10 cellular contexts compared by ENCODE assay signal in the genomic region with DNA sequence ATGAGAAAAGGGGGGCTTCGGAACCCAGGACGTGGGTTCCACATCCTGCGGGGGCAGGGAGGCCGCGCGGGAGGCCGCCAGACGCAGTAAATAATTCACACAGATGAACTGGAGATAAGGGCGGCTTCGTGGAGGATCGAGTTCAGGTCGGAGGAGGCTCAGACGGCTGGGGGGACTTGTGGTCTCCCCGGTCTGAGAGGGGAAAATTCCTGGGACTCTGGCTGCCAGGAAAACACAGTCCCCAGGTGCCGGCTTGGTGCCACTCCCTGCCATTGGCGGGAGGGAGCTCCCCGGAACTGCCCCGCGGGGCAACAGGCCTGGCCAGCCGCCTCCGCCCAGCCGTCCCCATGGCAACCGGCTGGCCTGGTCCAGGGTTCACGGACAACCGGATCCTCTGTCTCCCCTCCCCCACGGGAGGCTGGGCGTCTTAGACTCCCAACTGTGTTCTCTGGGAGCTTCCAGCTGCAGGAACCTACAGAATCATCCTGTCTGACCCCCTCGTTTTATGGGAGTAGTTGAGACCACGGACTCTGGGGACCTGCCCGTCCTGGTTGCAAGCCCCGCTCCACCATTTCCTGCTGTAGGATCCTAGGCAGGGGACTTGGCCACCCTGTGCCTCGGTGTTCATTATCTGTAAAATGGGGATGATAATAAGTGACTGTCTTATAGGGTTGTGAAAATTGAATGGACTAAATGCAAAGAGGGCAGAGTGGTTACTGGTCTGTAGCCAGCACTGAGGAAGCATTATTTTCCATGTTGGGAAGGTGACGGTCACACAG. TPM values are rescaled to one million over a fixed set of nuclear protein-coding genes. Genes with fewer than 3 reads are reported as not detected.
DNase-seq lines count a peak whose midpoint lies in the region; ATAC-seq, FAIRE-seq and TF ChIP-seq lines count a peak whose summit lies in the region.
"Had no signal": no experiment of that assay in that cellular context is flagged by ENCODE, and none has a peak within 500 bp of the region (broad histone marks: within the 10 kb centered on the region; RNA-seq: fewer than 3 reads in every experiment).

No MANE protein-coding gene starts in this region.

- no peak; the same call in 1 of the 2 replicates for TF ChIP-seq RAD21 in HepG2 (CRISPR knock-in tag; IDR thresholded peaks at IDR 0.05)

- peaks cover 27% of the 10 kb centered on the region for H3K27me3 ChIP-seq in HUES64 (ENCODE audit: insufficient read depth, low read length)
- no peaks in the 10 kb centered on the region; a peak in 1 of 5 replicates for H3K27me3 ChIP-seq in HepG2 (ENCODE audit: control insufficient read depth in 1 of 2, insufficient read depth in 2 of 2, low read length in 2 of 2)

- peak; percentile 72 for FAIRE-seq in HepG2 (lab: Jason Lieb, UNC)

- peak; percentile 67 to 79; a peak in 3 of 4 replicates for TF ChIP-seq POLR2A in HepG2 (IDR thresholded peaks at IDR 0.05; ENCODE audit: insufficient read depth in 1 of 2, low read depth in 2 of 2, low read length in 2 of 2)

- BruUV-seq in HepG2 (replicated peaks; lab: Mats Ljungman, UMichigan) = no TSS peak

- no peaks in the 10 kb centered on the region for H3K9me3 Mint-ChIP-seq in endothelial cell (ENCODE audit: unreplicated experiment)
- H3K9me3 Mint-ChIP-seq: activated naive CD4-positive, alpha-beta T cell treated with anti-CD3 and anti-CD28 coated beads, Interleukin-2, amount 50 U/mL, for 24 hours had no signal

- H3K36me3 Mint-ChIP-seq in endothelial cell (ENCODE audit: low read depth, unreplicated experiment) = no peaks in the 10 kb centered on the region
- H3K36me3 Mint-ChIP-seq: activated naive CD4-positive, alpha-beta T cell treated with anti-CD3 and anti-CD28 coated beads, Interleukin-2, amount 50 U/mL, for 24 hours had no signal

- in situ Hi-C loops in HepG2 (cut with HindIII; ENCODE audit: extremely low pct_ligation_motif_present, low pct_unique_long_range_greater_than_20kb) = loop anchor here (5.0 kb wide), 1 partner anchor 549 kb away; no protein-coding TSS in a partner anchor

- POLR2A ChIA-PET in HepG2 (lab: Yijun Ruan, JAX) = interaction anchor here (0.8 to 1.5 kb wide), 4 partner anchors 10 to 32 kb away, joined by 3 to 60 read pairs (median 9); a partner anchor contains a TSS

- 20% methylated on average over 33 of the region's 33 CpGs for WGBS in HUES64
- 4% methylated on average over 22 of the region's 33 CpGs for WGBS in HepG2 (ENCODE audit: low lambda C conversion rate)

- peaks cover 28% of the 10 kb centered on the region for H3K79me2 ChIP-seq in HepG2 (ENCODE audit: insufficient read depth, low read length)

- H3K27ac Mint-ChIP-seq in endothelial cell (ENCODE audit: unreplicated experiment) = no peak overlapping the region
- H3K27ac Mint-ChIP-seq: activated naive CD4-positive, alpha-beta T cell treated with anti-CD3 and anti-CD28 coated beads, Interleukin-2, amount 50 U/mL, for 24 hours had no signal

- H4K20me1 ChIP-seq in HepG2 (ENCODE audit: insufficient read depth, low read length) = no peaks in the 10 kb centered on the region

- H3K36me3 ChIP-seq in HUES64 (ENCODE audit: insufficient read depth, low read length) (no peaks in the 10 kb centered on the region), HepG2 (replicated peaks in 1 of 2; ENCODE audit: control insufficient read depth in 1 of 2, insufficient read depth in 2 of 2, low read length in 2 of 2) (no peaks in the 10 kb centered on the region)
- H3K36me3 ChIP-seq: BLaER1 treated with 17β-estradiol and CSF1 and Interleukin-3, amounts not matched to agents 10 nM and 100 nM had no signal

- ATAC-seq in HepG2 = peak; percentile 61
- ATAC-seq in HG03025 (IDR thresholded peaks at IDR 0.05; ENCODE audit: low FRiP score, unreplicated experiment) = no peak

- H3K27ac ChIP-seq in HUES64 (ENCODE audit: low read depth, low read length) (no peak overlapping the region), HepG2 (ENCODE audit: extremely low read length, insufficient read depth, low read length) (peak overlapping the region; percentile 92)
- H3K27ac ChIP-seq: BLaER1 treated with 17β-estradiol and CSF1 and Interleukin-3, amounts not matched to agents 10 nM and 100 nM had no signal

- H3K9me3 ChIP-seq in HUES64 (ENCODE audit: insufficient read depth, low read depth, low read length) = no peaks in the 10 kb centered on the region
- H3K9me3 ChIP-seq in HepG2 (ENCODE audit: low read length) = no peaks in the 10 kb centered on the region
- H3K9me3 ChIP-seq: BLaER1 treated with 17β-estradiol and CSF1 and Interleukin-3, amounts not matched to agents 10 nM and 100 nM had no signal

- no peak for TF ChIP-seq CTCF in choroid plexus epithelial cell (conservative IDR thresholded peaks at IDR 0.05; ENCODE audit: low read depth, low read length)
- TF ChIP-seq CTCF in HepG2 (CRISPR knock-in tag; IDR thresholded peaks at IDR 0.05) = no peak
- TF ChIP-seq CTCF in endothelial cell (IDR thresholded peaks at IDR 0.05; ENCODE audit: unreplicated experiment) = no peak

- H3K4me2 ChIP-seq in HepG2 (ENCODE audit: low read depth, low read length) = peak overlapping the region; percentile 81
- H3K4me2 ChIP-seq: BLaER1 treated with 17β-estradiol and CSF1 and Interleukin-3, amounts not matched to agents 10 nM and 100 nM had no signal

- H3K4me1 ChIP-seq in HUES64 (ENCODE audit: insufficient read depth, low read length) (peaks cover 22% of the 10 kb centered on the region), HepG2 (ENCODE audit: insufficient read depth, low read length) (peaks cover 90% of the 10 kb centered on the region)
- H3K4me1 ChIP-seq: BLaER1 treated with 17β-estradiol and CSF1 and Interleukin-3, amounts not matched to agents 10 nM and 100 nM had no signal

- H3K27me3 Mint-ChIP-seq in endothelial cell (ENCODE audit: unreplicated experiment) = peaks cover 8% of the 10 kb centered on the region

- H3K9ac ChIP-seq in HUES64 (ENCODE audit: low read depth, low read length) (no peak overlapping the region), HepG2 (ENCODE audit: insufficient read depth, low read depth, low read length) (peak overlapping the region; percentile 88)
- H3K9ac ChIP-seq: BLaER1 treated with 17β-estradiol and CSF1 and Interleukin-3, amounts not matched to agents 10 nM and 100 nM had no signal

- DNase-seq in A172 (ENCODE audit: low spot score) (peak; percentile 49), choroid plexus epithelial cell (ENCODE audit: low read depth) (peak; percentile 61), HepG2 (ENCODE audit: low spot score) (peak; percentile 93), GDM1 (lab: John Stamatoyannopoulos, UW) (no peak), endothelial cell (ENCODE audit: low spot score) (no peak)
- no peak for DNase-seq in activated CD8-positive, alpha-beta memory T cell treated with anti-CD3 and anti-CD28 coated beads, Interleukin-2, amount 50 U/mL, for 48 hours

- no peaks in the 10 kb centered on the region for H3K4me1 Mint-ChIP-seq in endothelial cell (ENCODE audit: unreplicated experiment)
- H3K4me1 Mint-ChIP-seq: activated naive CD4-positive, alpha-beta T cell treated with anti-CD3 and anti-CD28 coated beads, Interleukin-2, amount 50 U/mL, for 24 hours had no signal

- H3K4me3 ChIP-seq in HUES64 (ENCODE audit: low read length) = peak overlapping the region; percentile 20; the same call in 1 of the 2 replicates
- H3K4me3 ChIP-seq in choroid plexus epithelial cell (ENCODE audit: low read depth, low read length) = peak overlapping the region; percentile 7
- H3K4me3 ChIP-seq in HepG2 (replicated peaks in 1 of 3; ENCODE audit: insufficient read depth in 1 of 3, low read depth in 2 of 3, low read length in 3 of 3) = peak overlapping the region; percentile 56 to 73 (median 61)
- H3K4me3 ChIP-seq: BLaER1 treated with 17β-estradiol and CSF1 and Interleukin-3, amounts not matched to agents 10 nM and 100 nM had no signal

- intact Hi-C loops in HepG2 (cut with micrococcal nuclease; ENCODE audit: unreplicated experiment) = no loop called here

- no peak overlapping the region for H2AFZ ChIP-seq in HepG2 (ENCODE audit: low read length)

- no peak overlapping the region for H3K4me3 Mint-ChIP-seq in endothelial cell (ENCODE audit: unreplicated experiment)
- H3K4me3 Mint-ChIP-seq: activated naive CD4-positive, alpha-beta T cell treated with anti-CD3 and anti-CD28 coated beads, Interleukin-2, amount 50 U/mL, for 24 hours had no signal

- CTCF ChIA-PET in HepG2 (lab: Yijun Ruan, JAX; ENCODE audit: low intra/inter-chr PET ratio, low total read pairs) = no interaction called here

- TF ChIP-seq EP300 in HepG2 (IDR thresholded peaks at IDR 0.05; ENCODE audit: low read depth in 2 of 2, low read length in 2 of 2) (peak; percentile 84 to 89), HepG2 (CRISPR knock-in tag; IDR thresholded peaks at IDR 0.05; ENCODE audit: borderline replicate concordance) (peak; percentile 88; the same call in 1 of the 2 replicates)

RNA-seq across cellular contexts. Expression of a gene that starts 9.6 kb away (rescaled TPM):
- 2.9 and 3.6 TPM in 2 replicates for total RNA-seq in A172 (2014; rRNA removed; shearing (Covaris generic))
- 6.3 TPM for polyA plus RNA-seq in HUES64 (2013, experiment 1 of 2)
- 11.6 TPM for polyA plus RNA-seq in HUES64 (2013, experiment 2 of 2)
- total RNA-seq in HepG2 (2016; rRNA removed; fragmentation: Illumina TruSeq; extraction: Trizol) (38.6 and 44.3 TPM in 2 replicates), endothelial cell (ENCODE audit: unreplicated experiment) (0.28 TPM)
- 53.6 and 65.2 TPM in 2 replicates for total RNA-seq in HepG2 (2016; cell fraction: cytosol; rRNA removed; fragmentation: Illumina TruSeq; extraction: Trizol; ENCODE audit: low read depth)
- total RNA-seq in HepG2 (2016; cell fraction: insoluble cytoplasmic fraction; rRNA removed; fragmentation: Illumina TruSeq; extraction: Trizol) = 39.6 and 42.8 TPM in 2 replicates
- 110 and 117 TPM in 2 replicates for total RNA-seq in HepG2 (2016; cell fraction: membrane; rRNA removed; fragmentation: Illumina TruSeq; extraction: Trizol)
- total RNA-seq in HepG2 (2016; cell fraction: nucleus; rRNA removed; fragmentation: Illumina TruSeq; extraction: Trizol) = 21.4 and 29.3 TPM in 2 replicates
- polyA plus RNA-seq in HepG2 (2011; rRNA removed) = 32.7 and 38.0 TPM in 2 replicates
- 27.0 and 40.8 TPM in 2 replicates for polyA plus RNA-seq in HepG2 (2011; cell fraction: cytosol; rRNA removed)
- polyA plus RNA-seq in HepG2 (2011; cell fraction: nucleus; rRNA removed) = 23.2 and 28.1 TPM in 2 replicates
- 108 and 112 TPM in 2 replicates for polyA plus RNA-seq in HepG2 (2012)
- 238 and 250 TPM in 2 replicates for polyA plus RNA-seq in HepG2 (2016; cell fraction: cytosol; fragmentation: Illumina TruSeq; extraction: Trizol; ENCODE audit: low read depth)
- polyA plus RNA-seq in HepG2 (2016; cell fraction: insoluble cytoplasmic fraction; fragmentation: Illumina TruSeq; extraction: Trizol; ENCODE audit: low read depth) = 120 and 152 TPM in 2 replicates
- 340 and 368 TPM in 2 replicates for polyA plus RNA-seq in HepG2 (2016; cell fraction: membrane; fragmentation: Illumina TruSeq; extraction: Trizol; ENCODE audit: low read depth)
- polyA plus RNA-seq in HepG2 (2016; cell fraction: nucleus; fragmentation: Illumina TruSeq; extraction: Trizol; ENCODE audit: insufficient read depth, low read depth) = 110 and 112 TPM in 2 replicates
- polyA minus RNA-seq in HepG2 (2011; rRNA and poly(A)+ RNA removed; ENCODE audit: low replicate concordance) = 0.12 and 20.9 TPM in 2 replicates
- polyA minus RNA-seq in HepG2 (2011; cell fraction: cytosol; rRNA and poly(A)+ RNA removed) = 34.7 and 39.2 TPM in 2 replicates
- polyA minus RNA-seq in HepG2 (2011; cell fraction: nucleus; rRNA and poly(A)+ RNA removed) = 19.4 and 21.5 TPM in 2 replicates

RNA-seq across cellular contexts. Expression of a gene that starts 31.5 kb away (rescaled TPM):
- total RNA-seq in A172 (2014; rRNA removed; shearing (Covaris generic)) = 26.6 and 26.9 TPM in 2 replicates
- 16.6 TPM for polyA plus RNA-seq in HUES64 (2013, experiment 1 of 2)
- 18.6 TPM for polyA plus RNA-seq in HUES64 (2013, experiment 2 of 2)
- total RNA-seq in HepG2 (2016; rRNA removed; fragmentation: Illumina TruSeq; extraction: Trizol) (13.5 and 26.5 TPM in 2 replicates), endothelial cell (ENCODE audit: unreplicated experiment) (31.5 TPM)
- total RNA-seq in HepG2 (2016; cell fraction: cytosol; rRNA removed; fragmentation: Illumina TruSeq; extraction: Trizol; ENCODE audit: low read depth) = 3.2 TPM in 2 replicates
- total RNA-seq in HepG2 (2016; cell fraction: insoluble cytoplasmic fraction; rRNA removed; fragmentation: Illumina TruSeq; extraction: Trizol) = 14.3 and 26.3 TPM in 2 replicates
- total RNA-seq in HepG2 (2016; cell fraction: membrane; rRNA removed; fragmentation: Illumina TruSeq; extraction: Trizol) = 8.5 and 8.6 TPM in 2 replicates
- total RNA-seq in HepG2 (2016; cell fraction: nucleus; rRNA removed; fragmentation: Illumina TruSeq; extraction: Trizol) = 23.1 and 27.3 TPM in 2 replicates
- polyA plus RNA-seq in HepG2 (2011; rRNA removed) = 21.5 and 27.5 TPM in 2 replicates
- 23.9 and 24.3 TPM in 2 replicates for polyA plus RNA-seq in HepG2 (2011; cell fraction: cytosol; rRNA removed)
- 10.0 and 11.8 TPM in 2 replicates for polyA plus RNA-seq in HepG2 (2011; cell fraction: nucleus; rRNA removed)
- 14.9 and 20.0 TPM in 2 replicates for polyA plus RNA-seq in HepG2 (2012)
- polyA plus RNA-seq in HepG2 (2016; cell fraction: cytosol; fragmentation: Illumina TruSeq; extraction: Trizol; ENCODE audit: low read depth) = 2.4 and 2.6 TPM in 2 replicates
- polyA plus RNA-seq in HepG2 (2016; cell fraction: insoluble cytoplasmic fraction; fragmentation: Illumina TruSeq; extraction: Trizol; ENCODE audit: low read depth) = 11.3 and 11.9 TPM in 2 replicates
- 4.4 and 5.3 TPM in 2 replicates for polyA plus RNA-seq in HepG2 (2016; cell fraction: membrane; fragmentation: Illumina TruSeq; extraction: Trizol; ENCODE audit: low read depth)
- polyA plus RNA-seq in HepG2 (2016; cell fraction: nucleus; fragmentation: Illumina TruSeq; extraction: Trizol; ENCODE audit: insufficient read depth, low read depth) = 30.1 and 33.2 TPM in 2 replicates
- polyA minus RNA-seq in HepG2 (2011; rRNA and poly(A)+ RNA removed; ENCODE audit: low replicate concordance) = 40.2 and 48.7 TPM in 2 replicates
- polyA minus RNA-seq in HepG2 (2011; cell fraction: cytosol; rRNA and poly(A)+ RNA removed) = 14.6 and 15.2 TPM in 2 replicates
- 14.5 TPM in 2 replicates for polyA minus RNA-seq in HepG2 (2011; cell fraction: nucleus; rRNA and poly(A)+ RNA removed)

Comparison
In these comparisons a context has a peak if more than half of its experiments do, and no peak if none do; other contexts are left out.
1. DNase-seq: peak in A172 (single experiment), choroid plexus epithelial cell (single experiment) and HepG2 (single experiment); none in GDM1 (single experiment), activated CD8-positive, alpha-beta memory T cell treated with anti-CD3 and anti-CD28 coated beads, Interleukin-2, amount 50 U/mL, for 48 hours (single experiment) and endothelial cell (single experiment).
2. H3K4me3 ChIP-seq: peak in every context shown above with its lines; median percentile 61 in HepG2; 20 in HUES64; 7 in choroid plexus epithelial cell.